15 cellular contexts compared by ENCODE assay signal in the genomic region with DNA sequence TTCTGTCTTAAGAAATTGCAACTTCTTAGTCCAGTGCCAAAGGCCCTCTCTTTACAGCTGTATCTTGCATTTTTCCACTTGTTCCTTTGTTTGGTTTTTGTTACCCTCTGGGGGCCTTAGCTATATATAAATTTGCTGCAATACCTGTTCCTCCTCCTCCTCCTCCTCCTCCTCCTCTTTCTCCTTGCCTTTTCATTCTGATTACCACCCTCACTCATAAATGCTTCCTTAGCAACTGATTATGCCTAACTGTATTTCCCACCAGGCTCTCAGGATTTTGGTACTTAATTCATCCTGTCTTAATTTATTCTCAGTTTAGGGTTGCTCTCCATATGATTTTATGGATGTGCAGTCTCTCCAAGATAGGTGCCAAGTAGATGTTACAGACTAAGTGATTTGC.
DNase-seq lines count a peak whose midpoint lies in the region; ATAC-seq and TF ChIP-seq lines count a peak whose summit lies in the region.
"Had no signal": no experiment of that assay in that cellular context is flagged by ENCODE, and none has a peak within 500 bp of the region (broad histone marks: within the 10 kb centered on the region; RNA-seq: fewer than 3 reads in every experiment).

No MANE protein-coding gene starts in this region.

- H3K9me3 ChIP-seq in breast epithelium: no peaks in the 10 kb centered on the region
- H3K9me3 ChIP-seq: BE2C had no signal

- H3K36me3 ChIP-seq in breast epithelium (no peaks in the 10 kb centered on the region), GM23338 (ENCODE audit: insufficient read depth) (no peaks in the 10 kb centered on the region)
- H3K36me3 ChIP-seq: BE2C had no signal

- no TSS peak for BruUV-seq in MCF 10A (replicated peaks; lab: Mats Ljungman, UMichigan)

- H3F3A ChIP-seq in GM23338 (replicated peaks; ENCODE audit: low read depth): no peaks in the 10 kb centered on the region

- ATAC-seq in GM23338 (no peak), HG03095 (IDR thresholded peaks at IDR 0.05; ENCODE audit: unreplicated experiment) (no peak)
- ATAC-seq: CD8-positive, alpha-beta T cell; GM12878; K562 had no signal

- no peak for TF ChIP-seq CTCF in MCF 10A (IDR thresholded peaks at IDR 0.05; ENCODE audit: unreplicated experiment)
- TF ChIP-seq CTCF in breast epithelium (IDR thresholded peaks at IDR 0.05): no peak
- no peak for TF ChIP-seq CTCF in GM23338 (conservative IDR thresholded peaks at IDR 0.05; ENCODE audit: low read depth in 2 of 2)
- no peak for TF ChIP-seq CTCF in type B pancreatic cell (conservative IDR thresholded peaks at IDR 0.05)

- H3K9me3 Mint-ChIP-seq in MCF 10A (ENCODE audit: unreplicated experiment) (no peaks in the 10 kb centered on the region), GM23338 (no peaks in the 10 kb centered on the region), type B pancreatic cell (no peaks in the 10 kb centered on the region)
- H3K9me3 Mint-ChIP-seq: CD14-positive monocyte; CD8-positive, alpha-beta T cell; H9 had no signal

- CTCF ChIA-PET in MCF 10A (lab: Yijun Ruan, JAX): interaction anchor here (0.6 to 0.9 kb wide), 3 partner anchors 11 to 176 kb away, joined by 3 read pairs; no protein-coding TSS in a partner anchor

- no peaks in the 10 kb centered on the region for H3K9me2 ChIP-seq in GM23338 (ENCODE audit: insufficient read depth)

- H3K4me3 ChIP-seq in breast epithelium: no peak overlapping the region
- H3K4me3 ChIP-seq in GM23338: no peak overlapping the region
- H3K4me3 ChIP-seq: GM12878, K562 had no signal

- H3K4me2 ChIP-seq in GM23338: no peak overlapping the region

- peaks cover 28% of the 10 kb centered on the region for H4K20me1 ChIP-seq in GM23338 (replicated peaks; ENCODE audit: insufficient read depth)

- H3K4me1 Mint-ChIP-seq in MCF 10A (ENCODE audit: insufficient read depth, unreplicated experiment) (peaks cover 23% of the 10 kb centered on the region), GM23338 (peaks cover 51% of the 10 kb centered on the region), type B pancreatic cell (ENCODE audit: unreplicated experiment) (peaks cover 47% of the 10 kb centered on the region)

- H3K27me3 Mint-ChIP-seq in MCF 10A (ENCODE audit: insufficient read depth, unreplicated experiment) (no peaks in the 10 kb centered on the region), GM23338 (ENCODE audit: insufficient read depth, low read depth, poor library complexity) (no peaks in the 10 kb centered on the region), type B pancreatic cell (no peaks in the 10 kb centered on the region)

- H3K27ac Mint-ChIP-seq in MCF 10A (ENCODE audit: low read depth, unreplicated experiment) (peak overlapping the region; percentile 0), GM23338 (0 out of 2 replicates have a peak overlapping the region, but pooled peaks have one; percentile 0), type B pancreatic cell (peak overlapping the region; percentile 46)
- H3K27ac Mint-ChIP-seq: CD14-positive monocyte; CD8-positive, alpha-beta T cell had no signal

- intact Hi-C loops in MCF 10A (cut with micrococcal nuclease): no loop called here
- intact Hi-C loops in breast epithelium (cut with DNase I; ENCODE audit: low total_unique reads): no loop called here

- peaks cover 91% of the 10 kb centered on the region for H3K79me2 ChIP-seq in GM23338 (replicated peaks; ENCODE audit: insufficient read depth)

- no peak for DNase-seq in MCF 10A (ENCODE audit: unreplicated experiment)
- no peak for DNase-seq in breast epithelium (ENCODE audit: low spot score in 2 of 2)
- DNase-seq in GM23338 (ENCODE audit: low spot score): no peak
- peak in 4 of 61 donors; percentile 10 to 39 (median 14) for DNase-seq in caudate nucleus (lab: John Stamatoyannopoulos, UW)
- DNase-seq in type B pancreatic cell (ENCODE audit: extremely low spot score, unreplicated experiment): no peak
- DNase-seq in NCI-H524 (lab: John Stamatoyannopoulos, UW): no peak
- DNase-seq: BE2C; CD8-positive, alpha-beta T cell; DMS79; GOT3; H9 had no signal

- H3K4me3 Mint-ChIP-seq in MCF 10A (ENCODE audit: unreplicated experiment): no peak overlapping the region
- H3K4me3 Mint-ChIP-seq in GM23338: no peak overlapping the region
- peak overlapping the region; percentile 11 for H3K4me3 Mint-ChIP-seq in type B pancreatic cell
- H3K4me3 Mint-ChIP-seq: CD14-positive monocyte; CD8-positive, alpha-beta T cell; H9 had no signal

- TF ChIP-seq POLR2A in breast epithelium (IDR thresholded peaks at IDR 0.05): no peak

- H3K36me3 Mint-ChIP-seq in MCF 10A (ENCODE audit: insufficient read depth, unreplicated experiment): no peaks in the 10 kb centered on the region
- H3K36me3 Mint-ChIP-seq in GM23338 (ENCODE audit: low read depth): peaks cover 3% of the 10 kb centered on the region; the same call in 1 of the 3 replicates
- no peaks in the 10 kb centered on the region for H3K36me3 Mint-ChIP-seq in type B pancreatic cell

- H3K27ac ChIP-seq in breast epithelium: no peak overlapping the region
- H3K27ac ChIP-seq in GM23338 (ENCODE audit: low read depth): no peak overlapping the region; the same call in 1 of the 2 replicates
- H3K27ac ChIP-seq in caudate nucleus (ENCODE audit: low read depth, low read length): peak overlapping the region; percentile 58

- H3K27me3 ChIP-seq in breast epithelium (no peaks in the 10 kb centered on the region), GM23338 (ENCODE audit: insufficient read depth) (no peaks in the 10 kb centered on the region)
- H3K27me3 ChIP-seq: BE2C had no signal

- peaks cover under 1 to 2% of the 10 kb centered on the region in 2 donors for H3K4me1 ChIP-seq in breast epithelium
- H3K4me1 ChIP-seq in GM23338 (ENCODE audit: insufficient read depth): peaks cover 66% of the 10 kb centered on the region
- H3K4me1 ChIP-seq: BE2C had no signal

- H2AFZ ChIP-seq in GM23338: no peak overlapping the region

- POLR2A ChIA-PET in MCF 10A (lab: Yijun Ruan, JAX): interaction anchor here (1.1 to 2.9 kb wide), 4 partner anchors 64 to 224 kb away, joined by 4 to 13 read pairs (median 6); partner anchors contain the start of gene ARF4

TF ChIP-seq in GM23338, 12 proteins besides CTCF, POLR2A, EP300 and RAD21:
- TF ChIP-seq EZH2phosphoT487 (IDR thresholded peaks at IDR 0.05; ENCODE audit: unreplicated experiment) (no peak), CREB1 (CRISPR knock-in tag; IDR thresholded peaks at IDR 0.05; ENCODE audit: low read depth) (no peak), ZNF331 (CRISPR knock-in tag; IDR thresholded peaks at IDR 0.05; ENCODE audit: low read depth) (no peak)
